In the genomic region with DNA sequence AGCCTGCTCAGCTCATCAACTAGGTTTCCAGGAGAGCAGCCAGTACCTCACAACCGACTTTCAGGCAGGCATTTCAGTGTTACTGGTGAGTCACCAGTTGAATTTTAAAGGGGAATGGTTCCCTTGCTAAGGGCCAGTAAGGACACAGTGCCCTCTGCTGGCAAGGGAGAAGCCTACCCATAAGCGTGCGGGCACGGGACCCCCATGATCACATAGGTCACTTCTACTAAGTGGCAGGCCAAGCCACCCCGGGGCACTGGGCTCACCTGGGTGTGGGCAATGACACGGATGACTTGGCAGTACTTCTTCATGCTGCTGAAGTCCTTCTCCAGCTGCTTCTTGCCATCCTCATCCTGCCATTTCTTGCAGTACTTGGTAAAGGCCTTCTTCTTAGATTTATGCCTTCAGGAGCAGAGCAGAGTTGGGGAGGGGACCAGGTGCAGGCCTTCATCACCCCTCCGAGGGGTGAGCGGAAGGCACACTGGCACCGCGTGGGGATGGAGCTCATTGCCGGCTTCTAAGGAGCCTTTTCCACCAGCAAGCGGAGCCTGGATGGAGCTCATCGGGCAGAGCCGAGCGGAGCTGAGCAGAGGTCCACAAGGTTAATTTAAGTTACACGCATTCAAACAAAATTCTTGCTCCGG, we compare ENCODE assay signal across 1 cellular context.
TF ChIP-seq lines count a peak whose summit lies in the region.

No MANE protein-coding gene starts in this region.

TF ChIP-seq in GM12878, 131 proteins besides CTCF, POLR2A, EP300 and RAD21 (continued from another document):
- TF ChIP-seq YY1 (IDR thresholded peaks at IDR 0.05; ENCODE audit: low read depth, low read length) (peak; percentile 58), CBX5 (IDR thresholded peaks at IDR 0.05; ENCODE audit: low read depth) (no peak), TCF3 (IDR thresholded peaks at IDR 0.05; ENCODE audit: borderline replicate concordance, insufficient read depth, low read depth, low read length) (no peak), STAT1 (conservative IDR thresholded peaks at IDR 0.05) (no peak), YBX1 (IDR thresholded peaks at IDR 0.05) (no peak), KLF5 (IDR thresholded peaks at IDR 0.05; ENCODE audit: partially characterized antibody) (no peak), IKZF2 (IDR thresholded peaks at IDR 0.05) (no peak; a peak in 1 of 4 replicates), HDGF (IDR thresholded peaks at IDR 0.05) (0 out of 2 replicates have a peak, but pooled peaks have one; percentile 57), FOXK2 (IDR thresholded peaks at IDR 0.05) (no peak)
- TF ChIP-seq, protein P1, sequence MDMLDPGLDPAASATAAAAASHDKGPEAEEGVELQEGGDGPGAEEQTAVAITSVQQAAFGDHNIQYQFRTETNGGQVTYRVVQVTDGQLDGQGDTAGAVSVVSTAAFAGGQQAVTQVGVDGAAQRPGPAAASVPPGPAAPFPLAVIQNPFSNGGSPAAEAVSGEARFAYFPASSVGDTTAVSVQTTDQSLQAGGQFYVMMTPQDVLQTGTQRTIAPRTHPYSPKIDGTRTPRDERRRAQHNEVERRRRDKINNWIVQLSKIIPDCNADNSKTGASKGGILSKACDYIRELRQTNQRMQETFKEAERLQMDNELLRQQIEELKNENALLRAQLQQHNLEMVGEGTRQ (IDR thresholded peaks at IDR 0.05; ENCODE audit: borderline replicate concordance, low read depth, low read length): no peak
- TF ChIP-seq, protein P2, sequence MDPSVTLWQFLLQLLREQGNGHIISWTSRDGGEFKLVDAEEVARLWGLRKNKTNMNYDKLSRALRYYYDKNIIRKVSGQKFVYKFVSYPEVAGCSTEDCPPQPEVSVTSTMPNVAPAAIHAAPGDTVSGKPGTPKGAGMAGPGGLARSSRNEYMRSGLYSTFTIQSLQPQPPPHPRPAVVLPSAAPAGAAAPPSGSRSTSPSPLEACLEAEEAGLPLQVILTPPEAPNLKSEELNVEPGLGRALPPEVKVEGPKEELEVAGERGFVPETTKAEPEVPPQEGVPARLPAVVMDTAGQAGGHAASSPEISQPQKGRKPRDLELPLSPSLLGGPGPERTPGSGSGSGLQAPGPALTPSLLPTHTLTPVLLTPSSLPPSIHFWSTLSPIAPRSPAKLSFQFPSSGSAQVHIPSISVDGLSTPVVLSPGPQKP (IDR thresholded peaks at IDR 0.05; ENCODE audit: low read depth, low read length): no peak
- TF ChIP-seq, protein P3, sequence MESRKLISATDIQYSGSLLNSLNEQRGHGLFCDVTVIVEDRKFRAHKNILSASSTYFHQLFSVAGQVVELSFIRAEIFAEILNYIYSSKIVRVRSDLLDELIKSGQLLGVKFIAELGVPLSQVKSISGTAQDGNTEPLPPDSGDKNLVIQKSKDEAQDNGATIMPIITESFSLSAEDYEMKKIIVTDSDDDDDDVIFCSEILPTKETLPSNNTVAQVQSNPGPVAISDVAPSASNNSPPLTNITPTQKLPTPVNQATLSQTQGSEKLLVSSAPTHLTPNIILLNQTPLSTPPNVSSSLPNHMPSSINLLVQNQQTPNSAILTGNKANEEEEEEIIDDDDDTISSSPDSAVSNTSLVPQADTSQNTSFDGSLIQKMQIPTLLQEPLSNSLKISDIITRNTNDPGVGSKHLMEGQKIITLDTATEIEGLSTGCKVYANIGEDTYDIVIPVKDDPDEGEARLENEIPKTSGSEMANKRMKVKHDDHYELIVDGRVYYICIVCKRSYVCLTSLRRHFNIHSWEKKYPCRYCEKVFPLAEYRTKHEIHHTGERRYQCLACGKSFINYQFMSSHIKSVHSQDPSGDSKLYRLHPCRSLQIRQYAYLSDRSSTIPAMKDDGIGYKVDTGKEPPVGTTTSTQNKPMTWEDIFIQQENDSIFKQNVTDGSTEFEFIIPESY (IDR thresholded peaks at IDR 0.05): no peak
- TF ChIP-seq, protein P4, sequence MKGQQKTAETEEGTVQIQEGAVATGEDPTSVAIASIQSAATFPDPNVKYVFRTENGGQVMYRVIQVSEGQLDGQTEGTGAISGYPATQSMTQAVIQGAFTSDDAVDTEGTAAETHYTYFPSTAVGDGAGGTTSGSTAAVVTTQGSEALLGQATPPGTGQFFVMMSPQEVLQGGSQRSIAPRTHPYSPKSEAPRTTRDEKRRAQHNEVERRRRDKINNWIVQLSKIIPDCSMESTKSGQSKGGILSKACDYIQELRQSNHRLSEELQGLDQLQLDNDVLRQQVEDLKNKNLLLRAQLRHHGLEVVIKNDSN (IDR thresholded peaks at IDR 0.05; ENCODE audit: borderline replicate concordance, extremely low read length, insufficient read depth, low read depth, low read length): no peak
